11 cellular contexts compared by ENCODE assay signal in the genomic region with DNA sequence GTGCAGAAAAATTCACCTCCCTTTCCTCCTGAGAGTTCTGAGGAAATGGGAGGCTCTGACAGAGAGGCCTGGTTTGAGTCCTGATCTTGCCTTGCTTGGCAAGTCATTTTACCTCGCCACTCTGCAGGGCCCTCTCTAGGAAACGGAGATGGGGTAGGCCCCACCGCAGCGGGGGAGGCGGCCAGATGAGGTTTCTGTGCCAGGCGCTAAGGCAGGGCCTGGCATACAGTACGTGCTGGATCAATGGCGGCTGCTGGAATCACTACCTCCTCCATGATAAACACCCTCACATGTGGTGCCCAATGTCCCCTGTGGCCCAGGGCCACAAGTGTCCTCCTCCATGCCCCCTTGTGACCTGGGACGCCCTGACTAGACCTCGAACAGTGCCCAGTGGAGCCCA. TPM values are rescaled to one million over a fixed set of nuclear protein-coding genes. Genes with fewer than 3 reads are reported as not detected.
DNase-seq lines count a peak whose midpoint lies in the region; ATAC-seq, FAIRE-seq and TF ChIP-seq lines count a peak whose summit lies in the region.
"Had no signal": no experiment of that assay in that cellular context is flagged by ENCODE, and none has a peak within 500 bp of the region (broad histone marks: within the 10 kb centered on the region; RNA-seq: fewer than 3 reads in every experiment).

No MANE protein-coding gene starts in this region.

- POLR2A ChIA-PET in A549 (lab: Yijun Ruan, JAX): interaction anchor here (0.6 kb wide), 1 partner anchor 122 kb away, joined by 3 read pairs; a partner anchor contains a TSS
- POLR2A ChIA-PET in activated CD8-positive, alpha-beta T cell treated with anti-CD3 and anti-CD28 coated beads for 36 hours (lab: Charles Lee): interaction anchor here (1.1 to 1.6 kb wide), 4 partner anchors 9 to 122 kb away, joined by 3 to 4 read pairs (median 3); a partner anchor contains a TSS

- ATAC-seq in A549 (no peak), DND-41 (ENCODE audit: insufficient read depth, low read depth) (no peak), HG02981 (IDR thresholded peaks at IDR 0.05; ENCODE audit: unreplicated experiment) (no peak)
- ATAC-seq in activated CD8-positive, alpha-beta T cell treated with anti-CD3 and anti-CD28 coated beads for 36 hours: no peak

- H3K27me3 ChIP-seq in DND-41 (ENCODE audit: insufficient read depth, low read length, poor library complexity): peaks cover 3% of the 10 kb centered on the region
- peaks cover 16% of the 10 kb centered on the region for H3K27me3 ChIP-seq in iPS-20b (ENCODE audit: insufficient read depth, low read length)
- H3K27me3 ChIP-seq in tibial nerve: peaks cover 0 to 24% of the 10 kb centered on the region in 2 donors

- 92% methylated on average over 6 of the region's 10 CpGs for WGBS in A549 (ENCODE audit: missing lambda C conversion rate)
- 56 to 63% methylated on average over 9 to 10 of the region's 10 CpGs for WGBS in tibial nerve, 2 donors

- no peaks in the 10 kb centered on the region for H3K9me3 Mint-ChIP-seq in activated CD8-positive, alpha-beta T cell treated with anti-CD3 and anti-CD28 coated beads for 36 hours

- DNase-seq in A549 (ENCODE audit: low read depth in 1 of 2, low spot score in 1 of 2): no peak
- no peak for DNase-seq in DND-41
- peak; percentile 35 for DNase-seq in activated CD8-positive, alpha-beta T cell treated with anti-CD3 and anti-CD28 coated beads for 36 hours
- DNase-seq in posterior vena cava (ENCODE audit: low spot score): no peak
- DNase-seq in tibial nerve (ENCODE audit: low spot score in 2 of 2): no peak
- no peak for DNase-seq in ureter (ENCODE audit: low spot score)
- DNase-seq: effector CD4-positive, alpha-beta T cell; kidney; NCI-H1417 treated with DMSO at 0.1 percent for 48 hours had no signal

- no peaks in the 10 kb centered on the region for H3K9me3 ChIP-seq in A549
- no peaks in the 10 kb centered on the region for H3K9me3 ChIP-seq in DND-41 (ENCODE audit: insufficient read depth, low read length, severe bottlenecking)
- no peaks in the 10 kb centered on the region for H3K9me3 ChIP-seq in iPS-20b (ENCODE audit: insufficient read depth, low read depth, low read length)
- H3K9me3 ChIP-seq in tibial nerve: no peaks in the 10 kb centered on the region

- peaks cover 26% of the 10 kb centered on the region for H3K4me1 Mint-ChIP-seq in activated CD8-positive, alpha-beta T cell treated with anti-CD3 and anti-CD28 coated beads for 36 hours (ENCODE audit: low read depth)

- no peak for TF ChIP-seq EP300 in A549 (IDR thresholded peaks at IDR 0.05)
- no peak for TF ChIP-seq EP300 in tibial nerve (IDR thresholded peaks at IDR 0.05)

- H3K9ac ChIP-seq in DND-41 (ENCODE audit: low read depth, low read length) (peak overlapping the region; percentile 74; the same call in 1 of the 2 replicates), iPS-20b (ENCODE audit: low read depth, low read length) (no peak overlapping the region)

- no peak overlapping the region for H2AFZ ChIP-seq in DND-41 (ENCODE audit: low read depth, low read length)

- H3K4me2 ChIP-seq in A549: peak overlapping the region; percentile 100
- peak overlapping the region; percentile 97 for H3K4me2 ChIP-seq in DND-41 (ENCODE audit: insufficient read depth, low read length)

- H3K36me3 ChIP-seq in DND-41 (ENCODE audit: insufficient read depth, low read length) (no peaks in the 10 kb centered on the region), iPS-20b (ENCODE audit: insufficient read depth, low read depth, low read length) (no peaks in the 10 kb centered on the region), tibial nerve (no peaks in the 10 kb centered on the region)

- H3K27ac Mint-ChIP-seq in activated CD8-positive, alpha-beta T cell treated with anti-CD3 and anti-CD28 coated beads for 36 hours: peak overlapping the region; percentile 43

- peaks cover 1% of the 10 kb centered on the region for H3K27me3 Mint-ChIP-seq in activated CD8-positive, alpha-beta T cell treated with anti-CD3 and anti-CD28 coated beads for 36 hours

- intact Hi-C loops in activated CD8-positive, alpha-beta T cell treated with anti-CD3 and anti-CD28 coated beads for 36 hours (cut with micrococcal nuclease): no loop called here
- intact Hi-C loops in posterior vena cava (cut with DNase I): no loop called here

- H3K36me3 Mint-ChIP-seq in activated CD8-positive, alpha-beta T cell treated with anti-CD3 and anti-CD28 coated beads for 36 hours (ENCODE audit: low read depth): no peaks in the 10 kb centered on the region

- FAIRE-seq in A549 (lab: Jason Lieb, UNC): no peak
- FAIRE-seq: kidney had no signal

- 0 out of 2 replicates have a peak, but pooled peaks cover 2% of the 10 kb centered on the region for H4K20me1 ChIP-seq in DND-41 (ENCODE audit: insufficient read depth, low read length)

- no peaks in the 10 kb centered on the region for H3K79me2 ChIP-seq in DND-41 (ENCODE audit: insufficient read depth, low read length)

- no peak for TF ChIP-seq CTCF in A549 (IDR thresholded peaks at IDR 0.05)
- TF ChIP-seq CTCF in DND-41 (IDR thresholded peaks at IDR 0.05; ENCODE audit: borderline replicate concordance, extremely low read depth, low read length, poor library complexity, severe bottlenecking): no peak
- TF ChIP-seq CTCF in activated CD8-positive, alpha-beta T cell treated with anti-CD3 and anti-CD28 coated beads for 36 hours (IDR thresholded peaks at IDR 0.05): no peak
- no peak for TF ChIP-seq CTCF in tibial nerve (IDR thresholded peaks at IDR 0.05)

- TF ChIP-seq POLR2A in A549 (IDR thresholded peaks at IDR 0.05; ENCODE audit: low read length) (no peak), tibial nerve (IDR thresholded peaks at IDR 0.05) (no peak)

- H3K27ac ChIP-seq in A549 (peak overlapping the region; percentile 99; a peak in 5 of 6 replicates), DND-41 (ENCODE audit: low read length) (no peak overlapping the region), iPS-20b (ENCODE audit: low read length) (no peak overlapping the region), tibial nerve (peak overlapping the region in 1 of 4 donors; percentile 72)

- TF ChIP-seq RAD21 in A549 (conservative IDR thresholded peaks at IDR 0.05 in 1 of 2, IDR thresholded peaks at IDR 0.05 in 1 of 2): no peak

- peaks cover 28% of the 10 kb centered on the region for H3K4me1 ChIP-seq in A549
- peaks cover 39% of the 10 kb centered on the region for H3K4me1 ChIP-seq in DND-41 (ENCODE audit: insufficient read depth, low read length)
- H3K4me1 ChIP-seq in iPS-20b (ENCODE audit: insufficient read depth, low read length): peaks cover 22% of the 10 kb centered on the region; the same call in 1 of the 2 replicates
- peaks cover 0 to 61% (median 12%) of the 10 kb centered on the region in 4 donors for H3K4me1 ChIP-seq in tibial nerve

- CTCF ChIA-PET in A549 (lab: Yijun Ruan, JAX): interaction anchor here (0.7 to 4.6 kb wide), 5 partner anchors 10 to 19 kb away, joined by 3 to 54 read pairs (median 12); no protein-coding TSS in a partner anchor
- CTCF ChIA-PET in activated CD8-positive, alpha-beta T cell treated with anti-CD3 and anti-CD28 coated beads for 36 hours (lab: Charles Lee): interaction anchor here (1.1 to 3.8 kb wide), 4 partner anchors 11 to 53 kb away, joined by 3 to 27 read pairs (median 12); no protein-coding TSS in a partner anchor

- no peak overlapping the region; the same call in 2 of the 3 replicates for H3K4me3 ChIP-seq in A549
- peak overlapping the region in 1 of 2 experiments; percentile 86; a peak in 1 of 4 replicates for H3K4me3 ChIP-seq in DND-41 (ENCODE audit: low read depth in 1 of 2, low read length in 2 of 2)
- peak overlapping the region; percentile 88; the same call in 1 of the 2 replicates for H3K4me3 ChIP-seq in iPS-20b (ENCODE audit: low read length)
- H3K4me3 ChIP-seq in tibial nerve: no peak overlapping the region

- peak overlapping the region; percentile 77 for H3K4me3 Mint-ChIP-seq in activated CD8-positive, alpha-beta T cell treated with anti-CD3 and anti-CD28 coated beads for 36 hours

TF ChIP-seq in A549, 52 proteins besides CTCF, POLR2A, EP300 and RAD21 (continues in another document):
- TF ChIP-seq RCOR1 (IDR thresholded peaks at IDR 0.05; ENCODE audit: low read depth, low read length) (no peak), POLR2AphosphoS2 (conservative IDR thresholded peaks at IDR 0.05; ENCODE audit: low read length) (no peak), CHD4 (IDR thresholded peaks at IDR 0.05; ENCODE audit: borderline replicate concordance) (no peak), KDM1A (IDR thresholded peaks at IDR 0.05; ENCODE audit: low read depth) (no peak), BHLHE40 (IDR thresholded peaks at IDR 0.05; ENCODE audit: low read depth, low read length) (no peak), FOXS1 (CRISPR knock-in tag; IDR thresholded peaks at IDR 0.05) (no peak), FOSB (CRISPR knock-in tag; IDR thresholded peaks at IDR 0.05) (no peak), GATA3 (IDR thresholded peaks at IDR 0.05; ENCODE audit: borderline replicate concordance) (no peak), SMC3 (IDR thresholded peaks at IDR 0.05) (no peak)

RNA-seq across cellular contexts. Expression of a gene that starts 0.5 kb away (rescaled TPM):
- polyA plus RNA-seq in A549 (2011; rRNA removed) (0.75 and 0.84 TPM in 2 replicates), A549 (2017; fragmentation: RNase III; extraction: RNeasy Plus Mini Kit Qiagen cat#74134 plus additional on column Dnase treatment) (2.4 to 3.4 TPM (median 3.1 TPM) in 3 replicates)
- 1.1 and 1.6 TPM in 2 replicates for polyA plus RNA-seq in A549 (2012; cell fraction: cytosol; rRNA removed)
- polyA plus RNA-seq in A549 (2012; cell fraction: nucleus; rRNA removed): 7.2 and 9.2 TPM in 2 replicates
- 0.62 and 0.83 TPM in 2 replicates for polyA minus RNA-seq in A549 (2011; rRNA and poly(A)+ RNA removed)
- 1 to 10 TPM; 1.7 to 1.8 TPM for total RNA-seq in activated CD8-positive, alpha-beta T cell treated with anti-CD3 and anti-CD28 coated beads for 36 hours
- total RNA-seq in posterior vena cava (10 to 100 TPM in 1 of 2 donors, 1 to 10 TPM in 1; 8.9 to 13.0 TPM), tibial nerve (10 to 100 TPM; 25.6 to 40.8 (median 30.8) TPM), ureter (17.7 TPM)

RNA-seq across cellular contexts. Expression of a gene that starts 26.0 kb away (rescaled TPM):
- polyA plus RNA-seq in A549 (2011; rRNA removed) (0.65 and 0.85 TPM in 2 replicates), A549 (2017; fragmentation: RNase III; extraction: RNeasy Plus Mini Kit Qiagen cat#74134 plus additional on column Dnase treatment) (3.0 to 4.5 TPM (median 3.4 TPM) in 3 replicates)
- 2.1 and 2.6 TPM in 2 replicates for polyA plus RNA-seq in A549 (2012; cell fraction: cytosol; rRNA removed)
- 23.2 and 24.6 TPM in 2 replicates for polyA plus RNA-seq in A549 (2012; cell fraction: nucleus; rRNA removed)
- 0.04 and 0.83 TPM in 2 replicates for polyA minus RNA-seq in A549 (2011; rRNA and poly(A)+ RNA removed)
- total RNA-seq in activated CD8-positive, alpha-beta T cell treated with anti-CD3 and anti-CD28 coated beads for 36 hours: 10 to 100 TPM; 55.8 to 57.8 TPM
- total RNA-seq in posterior vena cava (1 to 10 TPM; 7.0 to 9.2 TPM), tibial nerve (10 to 100 TPM; 32.3 to 79.8 (median 53.4) TPM), ureter (17.1 TPM)

Comparison
In these comparisons a context has a peak if more than half of its experiments do, and no peak if none do; other contexts are left out.
1. H3K27ac ChIP-seq: peak in A549 (2 of 2); none in DND-41 (single experiment) and iPS-20b (single experiment).